In genomic region chr1:9110669-9111356, GRCh38 we compare ENCODE assay signal across 9 cellular contexts. TPM values are rescaled to one million over a fixed set of nuclear protein-coding genes. Genes with fewer than 3 reads are reported as not detected.
DNase-seq lines count a peak whose midpoint lies in the region; ATAC-seq and TF ChIP-seq lines count a peak whose summit lies in the region.
"Had no signal": no experiment of that assay in that cellular context is flagged by ENCODE, and none has a peak within 500 bp of the region (broad histone marks: within the 10 kb centered on the region; RNA-seq: fewer than 3 reads in every experiment).

No MANE protein-coding gene starts in this region.

- H2AFZ ChIP-seq in OCI-LY3 (ENCODE audit: low read depth, low read length) = no peak overlapping the region

- peak; percentile 76 for TF ChIP-seq CTCF in OCI-LY3 (IDR thresholded peaks at IDR 0.05; ENCODE audit: low read depth, low read length)
- peak; percentile 97 for TF ChIP-seq CTCF in epithelial cell of proximal tubule (conservative IDR thresholded peaks at IDR 0.05; ENCODE audit: low read depth, low read length)

- no peaks in the 10 kb centered on the region for H3K9me3 ChIP-seq in OCI-LY3 (ENCODE audit: insufficient read depth, low read length)

- H3K4me1 ChIP-seq in OCI-LY3 (ENCODE audit: low read length) = no peaks in the 10 kb centered on the region

- no peak overlapping the region for H3K27ac ChIP-seq in OCI-LY3 (ENCODE audit: low read length)

- H4K20me1 ChIP-seq in OCI-LY3 (ENCODE audit: insufficient read depth, low read length) = no peaks in the 10 kb centered on the region

- H3K36me3 ChIP-seq in OCI-LY3 (replicated peaks; ENCODE audit: low read depth, low read length) = no peaks in the 10 kb centered on the region

- no peaks in the 10 kb centered on the region for H3K27me3 ChIP-seq in OCI-LY3 (ENCODE audit: low read depth, low read length)

- ATAC-seq in HG03571 (IDR thresholded peaks at IDR 0.05; ENCODE audit: unreplicated experiment) (peak; percentile 59), GM19328 (IDR thresholded peaks at IDR 0.05; ENCODE audit: unreplicated experiment) (no peak)

- no peak overlapping the region for H3K4me3 ChIP-seq in OCI-LY3 (ENCODE audit: low read length)
- H3K4me3 ChIP-seq in epithelial cell of proximal tubule (ENCODE audit: low read depth, low read length) = no peak overlapping the region

- H3K4me2 ChIP-seq in OCI-LY3 (ENCODE audit: low read length) = peak overlapping the region; percentile 22; the same call in 1 of the 2 replicates

- no peak overlapping the region for H3K9ac ChIP-seq in OCI-LY3 (ENCODE audit: low read length)

- no peaks in the 10 kb centered on the region for H3K79me2 ChIP-seq in OCI-LY3 (ENCODE audit: low read length)

- DNase-seq in COLO829 (ENCODE audit: low spot score) (peak; percentile 58), activated T-cell treated with anti-CD3 and anti-CD28 coated beads for 1 hour (ENCODE audit: low read depth) (peak; percentile 86), epithelial cell of proximal tubule (ENCODE audit: low read depth) (peak; percentile 85), myocyte (ENCODE audit: low read depth) (peak; percentile 77)
- DNase-seq in stimulated activated CD8-positive, alpha-beta memory T cell treated with anti-CD3 and anti-CD28 coated beads, Interleukin-4, amount 100 ng/mL, for 48 hours = peak; percentile 95

RNA-seq across cellular contexts. Expression of gene GPR157, which starts 18.1 kb away (rescaled TPM):
- total RNA-seq in epithelial cell of proximal tubule = 1.7 and 3.0 TPM in 2 replicates
- total RNA-seq in myocyte = 2.1 and 2.8 TPM in 2 replicates
- 6.1 TPM for polyA plus RNA-seq in myocyte (2012)

RNA-seq across cellular contexts. Expression of gene SLC2A5, which starts 41.4 kb away (rescaled TPM):
- not detected in 2 replicates for total RNA-seq in epithelial cell of proximal tubule
- total RNA-seq in myocyte = 11.1 and 12.6 TPM in 2 replicates
- 5.4 TPM for polyA plus RNA-seq in myocyte (2012)
- total RNA-seq: T-helper 1 cell treated with Interleukin-12 subunit alpha and Interleukin-12 subunit beta and Interleukin-4 antibody, amounts not matched to agents 30 ng/mL and 1 ng/mL, for 36 hours had no signal

Comparison
In these comparisons a context has a peak if more than half of its experiments do, and no peak if none do; other contexts are left out.
1. RNA of gene SLC2A5, which starts 41.4 kb away (total RNA-seq): 11.1 to 12.6 TPM in myocyte; not detected in epithelial cell of proximal tubule; every median in the first group is over 10 times any median in the second.
2. Peak in every context shown above with its lines, with median percentiles within 50 percentile points of each other: DNase-seq.